In genomic region chr1:182962554-182963115, GRCh38 we compare ENCODE assay signal across 8 cellular contexts. TPM values are rescaled to one million over a fixed set of nuclear protein-coding genes. Genes with fewer than 3 reads are reported as not detected.
DNase-seq lines count a peak whose midpoint lies in the region; ATAC-seq, FAIRE-seq and TF ChIP-seq lines count a peak whose summit lies in the region.

No MANE protein-coding gene starts in this region.

- ATAC-seq in GM21360 (IDR thresholded peaks at IDR 0.05; ENCODE audit: unreplicated experiment) (peak; percentile 98), HG03571 (IDR thresholded peaks at IDR 0.05; ENCODE audit: unreplicated experiment) (peak; percentile 95), pancreas (peak; percentile 100)

- H3K36me3 ChIP-seq in adipocyte (ENCODE audit: control insufficient read depth, insufficient read depth, low read length, severe bottlenecking) (no peaks in the 10 kb centered on the region), pancreas (no peaks in the 10 kb centered on the region)

- H3K27me3 ChIP-seq in adipocyte (replicated peaks; ENCODE audit: control insufficient read depth, insufficient read depth, low read length): no peaks in the 10 kb centered on the region
- no peaks in the 10 kb centered on the region for H3K27me3 ChIP-seq in pancreas

- H3K27ac ChIP-seq in pancreas: peak overlapping the region in 2 of 4 donors; percentile 11 to 30

- peak overlapping the region; percentile 87 for H3K9ac ChIP-seq in adipocyte (ENCODE audit: low read length)

- intact Hi-C loops in cardiac septum (cut with DNase I): loop anchor here (2.0 kb wide), 3 partner anchors 60 to 356 kb away; partner anchors contain the start of gene LAMC1
- intact Hi-C loops in pancreas (cut with DNase I): loop anchor here in 1 of 3 donors (2.0 to 10.0 kb wide), 2 partner anchors 62 to 262 kb away; no protein-coding TSS in a partner anchor

- H3K4me1 ChIP-seq in adipocyte (ENCODE audit: control insufficient read depth, insufficient read depth, low read length) (peaks cover 25% of the 10 kb centered on the region), pancreas (no peaks in the 10 kb centered on the region)

- H3K9me3 ChIP-seq in adipocyte (ENCODE audit: control insufficient read depth, low read length): no peaks in the 10 kb centered on the region
- H3K9me3 ChIP-seq in pancreas: no peaks in the 10 kb centered on the region

- 6 to 7% methylated on average over 6 of the region's 6 CpGs for WGBS in pancreas, 2 donors

- H3K4me3 ChIP-seq in adipocyte (ENCODE audit: low read length): peak overlapping the region; percentile 68
- no peak overlapping the region for H3K4me3 ChIP-seq in pancreas

- TF ChIP-seq CTCF in pancreas (IDR thresholded peaks at IDR 0.05): peak; percentile 60 to 80 (median 79)

- DNase-seq in ELF-1 (ENCODE audit: low read depth, low spot score): peak; percentile 86
- DNase-seq in NCI-H524 (lab: John Stamatoyannopoulos, UW): peak; percentile 53 to 81
- peak; percentile 97 for DNase-seq in adipocyte (ENCODE audit: low read depth)
- peak; percentile 83 for DNase-seq in cardiac septum (ENCODE audit: low spot score)
- peak; percentile 64 to 80 (median 68) for DNase-seq in pancreas
- no peak for DNase-seq in activated gamma-delta T cell (lab: John Stamatoyannopoulos, UW)

- FAIRE-seq in pancreas (lab: Jason Lieb, UNC): peak; percentile 86

RNA-seq across cellular contexts. Expression of gene SHCBP1L, which starts 9.7 kb away (rescaled TPM):
- total RNA-seq in cardiac septum (not detected), pancreas (not detected)
- not detected for polyA plus RNA-seq in pancreas
